ENCODE assay signal across 27 cellular contexts in genomic region chr11:69104212-69104855, GRCh38.
"Had no signal": no experiment of that assay in that cellular context is flagged by ENCODE, and none has a peak within 500 bp of the region (broad histone marks: within the 10 kb centered on the region; RNA-seq: fewer than 3 reads in every experiment).

No MANE protein-coding gene starts in this region.

- H3K27me3 Mint-ChIP-seq: activated CD4-positive, alpha-beta T cell treated with anti-CD3 and anti-CD28 coated beads for 36 hours; activated CD8-positive, alpha-beta T cell treated with anti-CD3 and anti-CD28 coated beads for 36 hours had no signal

- ATAC-seq: activated CD4-positive, alpha-beta T cell treated with anti-CD3 and anti-CD28 coated beads for 36 hours; activated CD8-positive, alpha-beta T cell treated with anti-CD3 and anti-CD28 coated beads for 36 hours; activated T-cell treated with anti-CD3 and anti-CD28 coated beads, Interleukin-2, amount 50 U/mL, for 72 hours; T-cell had no signal

- H3K9me3 ChIP-seq: adrenal gland, MG63 had no signal

- FAIRE-seq: RCC 7860 had no signal

- H3K4me3 ChIP-seq: adrenal gland, MG63 had no signal

- H3K27ac Mint-ChIP-seq: activated CD4-positive, alpha-beta T cell treated with anti-CD3 and anti-CD28 coated beads for 36 hours; activated CD8-positive, alpha-beta T cell treated with anti-CD3 and anti-CD28 coated beads for 36 hours; activated naive CD8-positive, alpha-beta T cell treated with anti-CD3 and anti-CD28 coated beads, Interleukin-2, amount 10 ng/mL, durations not matched to agents 7 days and 5 days; activated T-cell treated with anti-CD3 and anti-CD28 coated beads, Interleukin-2, amount 50 U/mL, for 72 hours; activated T-helper 2 cell treated with anti-CD3 and anti-CD28 coated beads, Interferon-gamma antibody, Interleukin-2, Interleukin-4, amounts not matched to agents 10 μg/mL and 5 μg/mL and 100 μg/mL, durations not matched to agents 14 hours and 24 hours and 36 hours; T-cell had no signal

- DNase-seq: activated CD4-positive, alpha-beta T cell treated with anti-CD3 and anti-CD28 coated beads for 36 hours; activated CD4-positive, alpha-beta T cell treated with anti-CD3 and anti-CD28 coated beads, Interleukin-2, amount 50 U/mL, for 1 hour; activated CD8-positive, alpha-beta memory T cell treated with anti-CD3 and anti-CD28 coated beads, Interleukin-2, amount 50 U/mL, for 4 hours; activated CD8-positive, alpha-beta T cell treated with anti-CD3 and anti-CD28 coated beads for 36 hours; activated naive CD4-positive, alpha-beta T cell treated with anti-CD3 and anti-CD28 coated beads, Interleukin-2, amount 50 U/mL, for 16 hours; activated naive CD8-positive, alpha-beta T cell treated with anti-CD3 and anti-CD28 coated beads, Interleukin-2, amount 10 ng/mL, durations not matched to agents 7 days and 5 days; activated T-cell treated with anti-CD3 and anti-CD28 coated beads, Interleukin-2, amount 50 U/mL, for 72 hours; adrenal gland; anterior cingulate cortex; caudate nucleus; MG63; MV-4-11; NCI-H1092 treated with DMSO at 0.1 percent for 48 hours; NCI-H1417 treated with DMSO at 0.1 percent for 48 hours; NCI-H1694; NCI-H2029; NCI-H2107; NCI-H345; NCI-H510A; NCI-H526 treated with DMSO at 0.1 percent for 48 hours; NCI-H82; SIG-M5; T-cell; T-helper 2 cell; WERI-Rb-1 had no signal

- H3K27ac ChIP-seq: adrenal gland, WERI-Rb-1 had no signal

- H3K4me1 ChIP-seq: adrenal gland had no signal

- H3K4me3 Mint-ChIP-seq: activated CD4-positive, alpha-beta T cell treated with anti-CD3 and anti-CD28 coated beads for 36 hours; activated CD8-positive, alpha-beta T cell treated with anti-CD3 and anti-CD28 coated beads for 36 hours; activated naive CD8-positive, alpha-beta T cell treated with anti-CD3 and anti-CD28 coated beads, Interleukin-2, amount 10 ng/mL, durations not matched to agents 7 days and 5 days; activated T-cell treated with anti-CD3 and anti-CD28 coated beads, Interleukin-2, amount 50 U/mL, for 72 hours; T-cell had no signal

- H3K9me3 Mint-ChIP-seq: activated T-cell treated with anti-CD3 and anti-CD28 coated beads, Interleukin-2, amount 50 U/mL, for 72 hours; activated T-helper 2 cell treated with anti-CD3 and anti-CD28 coated beads, Interferon-gamma antibody, Interleukin-2, Interleukin-4, amounts not matched to agents 10 μg/mL and 5 μg/mL and 100 μg/mL, durations not matched to agents 14 hours and 24 hours and 36 hours; T-cell had no signal

- H3K36me3 Mint-ChIP-seq: T-cell had no signal
